ENCODE assay signal across 10 cellular contexts in the genomic region with DNA sequence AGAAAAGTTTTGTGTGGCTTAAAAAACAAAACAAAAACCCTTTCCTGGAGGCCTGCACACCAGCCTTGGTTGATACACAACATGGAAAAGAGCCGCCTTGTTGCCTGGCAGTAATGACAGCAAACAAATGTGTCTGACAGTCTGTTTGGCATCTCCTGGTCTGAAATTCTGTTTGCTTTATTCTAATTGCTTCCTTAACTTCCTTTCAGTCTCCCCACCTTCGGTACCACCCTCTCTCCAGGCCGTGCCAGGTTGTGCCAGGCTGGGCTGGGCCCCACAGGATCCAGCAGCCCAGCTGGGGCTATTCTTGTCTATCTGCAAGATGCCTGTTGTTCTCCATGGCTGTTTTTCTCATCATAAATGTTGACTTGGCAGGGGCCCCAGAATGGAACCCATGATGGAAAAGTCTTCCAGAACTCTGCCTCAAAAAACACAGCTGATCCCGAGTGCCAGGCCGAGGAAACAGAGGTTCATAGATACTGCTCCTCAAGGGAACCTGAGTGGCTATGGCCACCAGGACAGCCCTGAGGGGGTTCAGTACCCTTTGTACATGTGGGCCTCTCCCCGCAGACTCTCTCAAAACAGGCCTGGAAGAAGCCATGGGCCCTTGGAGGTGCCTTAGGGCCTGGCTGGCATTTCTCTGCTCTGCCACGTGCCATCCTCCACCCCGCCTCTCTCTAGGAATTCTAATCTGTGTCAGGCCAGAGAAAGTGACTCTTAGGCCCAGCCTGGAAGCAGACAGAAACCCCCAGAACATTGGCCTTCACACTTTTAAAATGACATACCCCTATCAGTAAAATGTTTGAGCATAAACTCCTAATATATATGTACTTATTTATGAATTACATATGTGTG. TPM values are rescaled to one million over a fixed set of nuclear protein-coding genes. Genes with fewer than 3 reads are reported as not detected.
DNase-seq lines count a peak whose midpoint lies in the region; ATAC-seq and TF ChIP-seq lines count a peak whose summit lies in the region.
"Had no signal": no experiment of that assay in that cellular context is flagged by ENCODE, and none has a peak within 500 bp of the region (broad histone marks: within the 10 kb centered on the region; RNA-seq: fewer than 3 reads in every experiment).

No MANE protein-coding gene starts in this region.

- peak overlapping the region in 2 of 11 experiments; percentile 42 to 54; a peak in 3 of 22 replicates for H3K9ac ChIP-seq in BLaER1 treated with 17β-estradiol and CSF1 and Interleukin-3, amounts not matched to agents 10 nM and 100 nM

- H3K36me3 Mint-ChIP-seq in T-helper 2 cell treated with Interferon-gamma antibody and Interleukin-4, amounts not matched to agents 5 μg/mL and 100 μg/mL, for 36 hours (ENCODE audit: low read depth): peaks cover 3% of the 10 kb centered on the region
- H3K36me3 Mint-ChIP-seq: naive B cell had no signal

- no peak overlapping the region for H3K27ac Mint-ChIP-seq in T-helper 2 cell treated with Interferon-gamma antibody and Interleukin-4, amounts not matched to agents 5 μg/mL and 100 μg/mL, for 36 hours

- H3K27ac ChIP-seq in BLaER1 treated with 17β-estradiol and CSF1 and Interleukin-3, amounts not matched to agents 10 nM and 100 nM: peak overlapping the region in 5 of 11 experiments; percentile 1 to 39 (median 2); a peak in 3 of 22 replicates
- H3K27ac ChIP-seq in gastroesophageal sphincter: peak overlapping the region; percentile 59 to 80 (median 75)

- H3K36me3 ChIP-seq in BLaER1 treated with 17β-estradiol and CSF1 and Interleukin-3, amounts not matched to agents 10 nM and 100 nM: peaks cover 0 to 67% (median 3%) of the 10 kb centered on the region in 11 experiments; a peak in 10 of 22 replicates
- no peaks in the 10 kb centered on the region for H3K36me3 ChIP-seq in gastroesophageal sphincter

- H3K9me3 Mint-ChIP-seq in T-helper 2 cell treated with Interferon-gamma antibody and Interleukin-4, amounts not matched to agents 5 μg/mL and 100 μg/mL, for 36 hours: no peaks in the 10 kb centered on the region
- H3K9me3 Mint-ChIP-seq: naive B cell had no signal

- no peak overlapping the region for H3K4me3 ChIP-seq in BLaER1 treated with 17β-estradiol and CSF1 and Interleukin-3, amounts not matched to agents 10 nM and 100 nM
- no peak overlapping the region for H3K4me3 ChIP-seq in gastroesophageal sphincter

- TF ChIP-seq CTCF in gastroesophageal sphincter (IDR thresholded peaks at IDR 0.05): no peak

- no peaks in the 10 kb centered on the region for H3K9me3 ChIP-seq in BLaER1 treated with 17β-estradiol and CSF1 and Interleukin-3, amounts not matched to agents 10 nM and 100 nM (replicated peaks in 1 of 11)
- no peaks in the 10 kb centered on the region for H3K9me3 ChIP-seq in gastroesophageal sphincter

- H3K4me3 Mint-ChIP-seq in T-helper 2 cell treated with Interferon-gamma antibody and Interleukin-4, amounts not matched to agents 5 μg/mL and 100 μg/mL, for 36 hours: no peak overlapping the region

- H3K4me1 Mint-ChIP-seq in T-helper 2 cell treated with Interferon-gamma antibody and Interleukin-4, amounts not matched to agents 5 μg/mL and 100 μg/mL, for 36 hours (ENCODE audit: low read depth): peaks cover 5% of the 10 kb centered on the region

- no peak for TF ChIP-seq POLR2A in gastroesophageal sphincter (IDR thresholded peaks at IDR 0.05)

- DNase-seq in NCI-H446 (lab: John Stamatoyannopoulos, UW) (peak; percentile 83 to 92), occipital lobe (lab: John Stamatoyannopoulos, UW) (peak; percentile 78), amniotic stem cell (lab: John Stamatoyannopoulos, UW) (no peak)
- DNase-seq in T-helper 2 cell treated with Interferon-gamma antibody and Interleukin-4, amounts not matched to agents 5 μg/mL and 100 μg/mL, for 36 hours (ENCODE audit: low spot score): no peak
- DNase-seq: naive B cell, SHP77 treated with DMSO at 0.1 percent for 48 hours had no signal

- ATAC-seq in gastroesophageal sphincter (peak; percentile 26), HG02763 (IDR thresholded peaks at IDR 0.05; ENCODE audit: unreplicated experiment) (no peak)
- no peak for ATAC-seq in activated CD4-positive, CD25-positive, alpha-beta regulatory T cell treated with anti-CD3 and anti-CD28 coated beads, Interleukin-2, amount 50 U/mL, for 24 hours

- 14 to 42% methylated on average over 2 to 6 of the region's 8 CpGs for WGBS in gastroesophageal sphincter (ENCODE audit: low coverage in 1 of 2), 2 donors

- H4K20me1 ChIP-seq in BLaER1 treated with 17β-estradiol and CSF1 and Interleukin-3, amounts not matched to agents 10 nM and 100 nM: peaks cover 0 to 63% (median 0%) of the 10 kb centered on the region in 11 experiments; a peak in 6 of 22 replicates

- no peaks in the 10 kb centered on the region for H3K27me3 Mint-ChIP-seq in T-helper 2 cell treated with Interferon-gamma antibody and Interleukin-4, amounts not matched to agents 5 μg/mL and 100 μg/mL, for 36 hours (ENCODE audit: low read depth)
- H3K27me3 Mint-ChIP-seq: naive B cell had no signal

- H3K4me2 ChIP-seq in BLaER1 treated with 17β-estradiol and CSF1 and Interleukin-3, amounts not matched to agents 10 nM and 100 nM: peak overlapping the region in 6 of 11 experiments; percentile 18 to 69 (median 26); a peak in 13 of 22 replicates

- H3K27me3 ChIP-seq in BLaER1 treated with 17β-estradiol and CSF1 and Interleukin-3, amounts not matched to agents 10 nM and 100 nM: no peaks in the 10 kb centered on the region
- no peaks in the 10 kb centered on the region for H3K27me3 ChIP-seq in gastroesophageal sphincter

- peaks cover 0 to 44% (median 9%) of the 10 kb centered on the region in 10 experiments; a peak in 12 of 20 replicates for H3K4me1 ChIP-seq in BLaER1 treated with 17β-estradiol and CSF1 and Interleukin-3, amounts not matched to agents 10 nM and 100 nM
- H3K4me1 ChIP-seq in gastroesophageal sphincter: peaks cover 31 to 67% (median 43%) of the 10 kb centered on the region in 3 donors

- no peak for TF ChIP-seq EP300 in gastroesophageal sphincter (IDR thresholded peaks at IDR 0.05)

RNA-seq across cellular contexts. Expression of a gene that starts 50.5 kb away (rescaled TPM):
- total RNA-seq in gastroesophageal sphincter (10 to 100 TPM; 35.5 to 47.1 (median 40.6) TPM), occipital lobe (8.9 TPM)

Comparison
In these comparisons a context has a peak if more than half of its experiments do, and no peak if none do; other contexts are left out.
1. DNase-seq: peak in NCI-H446 (2 of 2) and occipital lobe (single experiment); none in amniotic stem cell (single experiment) and T-helper 2 cell treated with Interferon-gamma antibody and Interleukin-4, amounts not matched to agents 5 μg/mL and 100 μg/mL, for 36 hours (single experiment).